ENCODE assay signal across 1 cellular context in genomic region chr7:151094675-151095074, GRCh38.
TF ChIP-seq lines count a peak whose summit lies in the region.

No MANE protein-coding gene starts in this region.

TF ChIP-seq in SK-N-SH, 30 proteins besides CTCF, POLR2A, EP300 and RAD21:
- no peak for TF ChIP-seq RCOR1 (IDR thresholded peaks at IDR 0.05; ENCODE audit: low read length)
- TF ChIP-seq, protein P1, sequence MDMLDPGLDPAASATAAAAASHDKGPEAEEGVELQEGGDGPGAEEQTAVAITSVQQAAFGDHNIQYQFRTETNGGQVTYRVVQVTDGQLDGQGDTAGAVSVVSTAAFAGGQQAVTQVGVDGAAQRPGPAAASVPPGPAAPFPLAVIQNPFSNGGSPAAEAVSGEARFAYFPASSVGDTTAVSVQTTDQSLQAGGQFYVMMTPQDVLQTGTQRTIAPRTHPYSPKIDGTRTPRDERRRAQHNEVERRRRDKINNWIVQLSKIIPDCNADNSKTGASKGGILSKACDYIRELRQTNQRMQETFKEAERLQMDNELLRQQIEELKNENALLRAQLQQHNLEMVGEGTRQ (IDR thresholded peaks at IDR 0.05; ENCODE audit: borderline replicate concordance, low read depth, low read length), result no peak
- TF ChIP-seq CHD2 (IDR thresholded peaks at IDR 0.05; ENCODE audit: low read length, partially characterized antibody), result no peak
- no peak for TF ChIP-seq FOXM1 (IDR thresholded peaks at IDR 0.05; ENCODE audit: low read depth)
- no peak for TF ChIP-seq GATA2 (CRISPR knock-in tag; IDR thresholded peaks at IDR 0.05)
- TF ChIP-seq RFX5 (IDR thresholded peaks at IDR 0.05; ENCODE audit: low read length), result no peak
